Comparison of ENCODE assay signal across 1 cellular context in genomic region chr9:121717141-121717749, GRCh38.
TF ChIP-seq lines count a peak whose summit lies in the region.

No MANE protein-coding gene starts in this region.

TF ChIP-seq in IMR-90, 13 proteins besides CTCF, POLR2A, EP300 and RAD21:
- TF ChIP-seq MAZ (IDR thresholded peaks at IDR 0.05; ENCODE audit: borderline replicate concordance, low read depth, low read length) = no peak
- no peak for TF ChIP-seq NFE2L2 (IDR thresholded peaks at IDR 0.05; ENCODE audit: low read depth, low read length)
